7 cellular contexts compared by ENCODE assay signal in genomic region chr11:105862736-105863367, GRCh38.
A peak's percentile ranks its signal among the peaks of the same experiment; 100 is the strongest.
DNase-seq lines count a peak whose midpoint lies in the region; FAIRE-seq and TF ChIP-seq lines count a peak whose summit lies in the region.

No MANE protein-coding gene starts in this region.

- DNase-seq in GM06990 (ENCODE audit: extremely low read depth, insufficient read length) = no peak
- peak; percentile 37 to 87 (median 39) for DNase-seq in NCI-H1417 (lab: John Stamatoyannopoulos, UW)
- peak; percentile 42 for DNase-seq in glomerular endothelial cell (ENCODE audit: extremely low read depth, low read depth, low spot score)
- DNase-seq in stomach = no peak
- no peak for DNase-seq in activated gamma-delta T cell (lab: John Stamatoyannopoulos, UW)

- POLR2A ChIA-PET in HEK293 (lab: Yijun Ruan, JAX) = no interaction called here

- no peak for TF ChIP-seq POLR2A in stomach (IDR thresholded peaks at IDR 0.05)

- no peak for TF ChIP-seq EP300 in stomach (IDR thresholded peaks at IDR 0.05)

- H3K4me1 ChIP-seq in HEK293 (ENCODE audit: control insufficient read depth, insufficient read depth, low read length) (no peaks in the 10 kb centered on the region), stomach (no peaks in the 10 kb centered on the region)

- H3K27me3 ChIP-seq in GM06990 (replicated peaks; ENCODE audit: control insufficient read depth, insufficient read depth, low read length) = no peaks in the 10 kb centered on the region
- H3K27me3 ChIP-seq in stomach = peaks cover 0 to 4% (median 0%) of the 10 kb centered on the region in 3 donors

- TF ChIP-seq CTCF in GM06990 (IDR thresholded peaks at IDR 0.05; ENCODE audit: insufficient read depth, low read length, poor library complexity, severe bottlenecking) (peak; percentile 41), HEK293 (tag by site-specific recombination; IDR thresholded peaks at IDR 0.05) (no peak), stomach (IDR thresholded peaks at IDR 0.05) (peak in 4 of 7 experiments; percentile 23 to 53 (median 40))

- no peaks in the 10 kb centered on the region for H3K9me3 ChIP-seq in HEK293 (ENCODE audit: control insufficient read depth, insufficient read depth, low read depth, low read length)
- no peaks in the 10 kb centered on the region for H3K9me3 ChIP-seq in stomach

- CTCF ChIA-PET in HEK293 (lab: Yijun Ruan, JAX) = interaction anchor here (0.5 to 2.8 kb wide), 22 partner anchors 8 to 1609 kb away, joined by 3 to 18 read pairs (median 4); no protein-coding TSS in a partner anchor

- no peak overlapping the region for H3K27ac ChIP-seq in HEK293 (ENCODE audit: extremely low read depth, low read depth, low read length)
- no peak overlapping the region for H3K27ac ChIP-seq in stomach

- H3K36me3 ChIP-seq in GM06990 (ENCODE audit: control insufficient read depth, insufficient read depth, low read length) = no peaks in the 10 kb centered on the region
- H3K36me3 ChIP-seq in HEK293 (ENCODE audit: control insufficient read depth in 2 of 2, insufficient read depth in 1 of 2, low read length in 2 of 2) = no peaks in the 10 kb centered on the region
- no peaks in the 10 kb centered on the region for H3K36me3 ChIP-seq in stomach

- intact Hi-C loops in stomach (cut with DNase I; ENCODE audit: low total_unique reads) = no loop called here

- peak; percentile 95 for FAIRE-seq in TTC549 (lab: Jason Lieb, UNC)

- 20 to 24% (median 22%) methylated on average over 3 of the region's 3 CpGs for WGBS in stomach, 5 donors

- H3K4me3 ChIP-seq in GM06990 (replicated peaks; ENCODE audit: low read depth, low read length) (no peak overlapping the region), HEK293 (ENCODE audit: low read depth, low read length) (no peak overlapping the region), stomach (no peak overlapping the region)

TF ChIP-seq in HEK293, 187 proteins besides CTCF, POLR2A, EP300 and RAD21:
- peak; percentile 68 for TF ChIP-seq ZNF654 (tag by site-specific recombination; IDR thresholded peaks at IDR 0.05; ENCODE audit: low read depth)
- no peak for TF ChIP-seq AEBP2 (tag by site-specific recombination; IDR thresholded peaks at IDR 0.05; ENCODE audit: borderline replicate concordance)

Comparison
In these comparisons a context has a peak if more than half of its experiments do, and no peak if none do; other contexts are left out.
1. DNase-seq: peak in NCI-H1417 (3 of 3) and glomerular endothelial cell (single experiment); none in GM06990 (single experiment), stomach (single experiment) and activated gamma-delta T cell (single experiment).